In genomic region chr1:236007781-236008180, GRCh38 we compare ENCODE assay signal across 26 cellular contexts. TPM values are rescaled to one million over a fixed set of nuclear protein-coding genes. Genes with fewer than 3 reads are reported as not detected.
"Had no signal": no experiment of that assay in that cellular context is flagged by ENCODE, and none has a peak within 500 bp of the region (broad histone marks: within the 10 kb centered on the region; RNA-seq: fewer than 3 reads in every experiment).

No MANE protein-coding gene starts in this region.

- H2AFZ ChIP-seq: neural progenitor cell had no signal

- H3K4me1 Mint-ChIP-seq: memory B cell; naive B cell; neural progenitor cell; stimulated activated memory B cell treated with anti-CD40 and anti-IgM and Interleukin-4, amounts not matched to agents 10 μg/mL and 1 μg/mL and 100 μg/mL, for 72 hours had no signal

- H3K36me3 Mint-ChIP-seq: memory B cell; mesothelial cell of epicardium; naive B cell; natural killer cell treated with Interleukin-12 subunit alpha and Interleukin-12 subunit beta and Interleukin-15 and Interleukin-18, amount 100 ng/mL, for 72 hours; stimulated activated memory B cell treated with anti-CD40 and anti-IgM and Interleukin-4, amounts not matched to agents 10 μg/mL and 1 μg/mL and 100 μg/mL, for 72 hours had no signal

- H3K4me3 Mint-ChIP-seq: memory B cell; mesothelial cell of epicardium; naive B cell; natural killer cell treated with Interleukin-12 subunit alpha and Interleukin-12 subunit beta and Interleukin-15 and Interleukin-18, amount 100 ng/mL, for 72 hours; neural progenitor cell; stimulated activated memory B cell treated with anti-CD40 and anti-IgM and Interleukin-4, amounts not matched to agents 10 μg/mL and 1 μg/mL and 100 μg/mL, for 72 hours had no signal

- H3K36me3 ChIP-seq: neural progenitor cell, transverse colon, upper lobe of right lung had no signal

- H3K9ac ChIP-seq: neural progenitor cell had no signal

- H3K4me1 ChIP-seq: neural progenitor cell, psoas muscle, upper lobe of right lung had no signal

- H3K27ac ChIP-seq: coronary artery, foreskin keratinocyte, neural progenitor cell, psoas muscle, skin epidermis, spleen, suprapubic skin, upper lobe of right lung had no signal

- H3K9me3 ChIP-seq: esophagus muscularis mucosa, mucosa of descending colon, psoas muscle, spleen, suprapubic skin, transverse colon, upper lobe of right lung had no signal

- DNase-seq: dermis blood vessel endothelial cell; effector memory CD4-positive, alpha-beta T cell; foreskin keratinocyte; glutamatergic neuron; hypothalamus; mucosa of descending colon; naive B cell; psoas muscle; right cardiac atrium; spleen; stimulated activated CD4-positive, alpha-beta T cell treated with anti-CD3 and anti-CD28 coated beads, Interleukin-4, amount 100 ng/mL, for 4 hours; stimulated activated naive CD8-positive, alpha-beta T cell treated with anti-CD3 and anti-CD28 coated beads, Interleukin-15, Interleukin-2, amounts not matched to agents 100 U/mL and 50 U/mL, for 24 hours; transverse colon; upper lobe of right lung had no signal

- H3K27ac Mint-ChIP-seq: memory B cell; mesothelial cell of epicardium; natural killer cell treated with Interleukin-12 subunit alpha and Interleukin-12 subunit beta and Interleukin-15 and Interleukin-18, amount 100 ng/mL, for 72 hours; neural progenitor cell; stimulated activated memory B cell treated with anti-CD40 and anti-IgM and Interleukin-4, amounts not matched to agents 10 μg/mL and 1 μg/mL and 100 μg/mL, for 72 hours had no signal

- H3K4me3 ChIP-seq: coronary artery, esophagus muscularis mucosa, lung, mucosa of descending colon, neural progenitor cell, psoas muscle, skin epidermis, spleen, suprapubic skin, transverse colon, upper lobe of right lung had no signal

- ATAC-seq: foreskin keratinocyte; mucosa of descending colon; natural killer cell treated with Interleukin-12 subunit alpha and Interleukin-12 subunit beta and Interleukin-15 and Interleukin-18, amount 100 ng/mL, for 72 hours; psoas muscle; right cardiac atrium; stimulated activated memory B cell treated with anti-CD40 and anti-IgM and Interleukin-4, amounts not matched to agents 10 μg/mL and 1 μg/mL and 100 μg/mL, for 72 hours; stimulated activated naive CD8-positive, alpha-beta T cell treated with anti-CD3 and anti-CD28 coated beads, Interleukin-15, Interleukin-2, amounts not matched to agents 100 U/mL and 50 U/mL, for 24 hours; upper lobe of right lung had no signal

- H3K27me3 ChIP-seq: esophagus muscularis mucosa, foreskin keratinocyte, neural progenitor cell, spleen, suprapubic skin, transverse colon, upper lobe of right lung had no signal

- H3K9me3 Mint-ChIP-seq: memory B cell; mesothelial cell of epicardium; natural killer cell treated with Interleukin-12 subunit alpha and Interleukin-12 subunit beta and Interleukin-15 and Interleukin-18, amount 100 ng/mL, for 72 hours; neural progenitor cell; stimulated activated memory B cell treated with anti-CD40 and anti-IgM and Interleukin-4, amounts not matched to agents 10 μg/mL and 1 μg/mL and 100 μg/mL, for 72 hours had no signal

- FAIRE-seq: endothelial cell of umbilical vein, keratinocyte had no signal

- H3K27me3 Mint-ChIP-seq: naive B cell; stimulated activated memory B cell treated with anti-CD40 and anti-IgM and Interleukin-4, amounts not matched to agents 10 μg/mL and 1 μg/mL and 100 μg/mL, for 72 hours had no signal

- H3K4me2 ChIP-seq: neural progenitor cell had no signal

RNA-seq across cellular contexts. Expression of gene NID1, which starts 57.1 kb away (rescaled TPM):
- total RNA-seq: natural killer cell treated with Interleukin-12 subunit alpha and Interleukin-12 subunit beta and Interleukin-15 and Interleukin-18, amount 100 ng/mL, for 72 hours had no signal
